ENCODE assay signal across 1 cellular context in the genomic region with DNA sequence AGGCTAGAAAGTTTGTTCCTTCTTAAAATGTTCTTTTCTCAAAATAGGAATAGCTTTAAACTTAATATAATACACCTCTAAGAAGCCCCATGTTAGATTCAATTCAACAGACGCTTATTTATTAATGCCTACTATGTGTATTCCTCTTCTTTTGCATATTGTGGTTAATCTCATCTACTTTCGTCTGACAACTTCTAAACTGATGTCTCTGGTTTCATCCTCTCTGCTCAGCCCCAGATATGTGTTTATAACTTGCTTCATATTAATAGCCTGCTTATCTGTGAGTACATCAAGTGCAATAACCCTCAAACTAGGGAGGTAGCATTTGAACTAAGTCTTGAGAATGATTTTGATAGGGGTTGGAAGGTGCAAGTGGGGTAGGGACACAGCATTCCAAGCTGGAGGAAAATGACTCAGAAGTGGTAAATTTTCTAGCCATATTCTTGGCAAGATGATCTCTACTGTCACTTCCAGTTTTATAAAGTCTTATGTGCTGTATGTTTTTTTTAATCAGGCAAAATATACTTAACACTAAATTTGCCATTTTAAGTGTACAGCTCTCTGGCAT.
TF ChIP-seq lines count a peak whose summit lies in the region.

No MANE protein-coding gene starts in this region.

TF ChIP-seq in SK-N-SH, 30 proteins besides CTCF, POLR2A, EP300 and RAD21:
- TF ChIP-seq FOXJ3 (CRISPR knock-in tag; IDR thresholded peaks at IDR 0.05) (no peak), FOSL2 (IDR thresholded peaks at IDR 0.05; ENCODE audit: borderline replicate concordance, low read depth) (peak; percentile 15; the same call in 1 of the 2 replicates), NFIC (IDR thresholded peaks at IDR 0.05; ENCODE audit: borderline replicate concordance) (peak; percentile 59), TCF12 (IDR thresholded peaks at IDR 0.05) (no peak), JUND (IDR thresholded peaks at IDR 0.05) (peak; percentile 31; the same call in 1 of the 2 replicates)
- TF ChIP-seq, protein P1, sequence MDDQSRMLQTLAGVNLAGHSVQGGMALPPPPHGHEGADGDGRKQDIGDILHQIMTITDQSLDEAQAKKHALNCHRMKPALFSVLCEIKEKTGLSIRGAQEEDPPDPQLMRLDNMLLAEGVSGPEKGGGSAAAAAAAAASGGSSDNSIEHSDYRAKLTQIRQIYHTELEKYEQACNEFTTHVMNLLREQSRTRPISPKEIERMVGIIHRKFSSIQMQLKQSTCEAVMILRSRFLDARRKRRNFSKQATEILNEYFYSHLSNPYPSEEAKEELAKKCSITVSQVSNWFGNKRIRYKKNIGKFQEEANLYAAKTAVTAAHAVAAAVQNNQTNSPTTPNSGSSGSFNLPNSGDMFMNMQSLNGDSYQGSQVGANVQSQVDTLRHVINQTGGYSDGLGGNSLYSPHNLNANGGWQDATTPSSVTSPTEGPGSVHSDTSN (IDR thresholded peaks at IDR 0.05): peak; percentile 64
- TF ChIP-seq, protein P2, sequence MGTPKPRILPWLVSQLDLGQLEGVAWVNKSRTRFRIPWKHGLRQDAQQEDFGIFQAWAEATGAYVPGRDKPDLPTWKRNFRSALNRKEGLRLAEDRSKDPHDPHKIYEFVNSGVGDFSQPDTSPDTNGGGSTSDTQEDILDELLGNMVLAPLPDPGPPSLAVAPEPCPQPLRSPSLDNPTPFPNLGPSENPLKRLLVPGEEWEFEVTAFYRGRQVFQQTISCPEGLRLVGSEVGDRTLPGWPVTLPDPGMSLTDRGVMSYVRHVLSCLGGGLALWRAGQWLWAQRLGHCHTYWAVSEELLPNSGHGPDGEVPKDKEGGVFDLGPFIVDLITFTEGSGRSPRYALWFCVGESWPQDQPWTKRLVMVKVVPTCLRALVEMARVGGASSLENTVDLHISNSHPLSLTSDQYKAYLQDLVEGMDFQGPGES (IDR thresholded peaks at IDR 0.05; ENCODE audit: low read depth, low read length): no peak
